In genomic region chr20:62900692-62901584, GRCh38 we compare ENCODE assay signal across 1 cellular context.
TF ChIP-seq lines count a peak whose summit lies in the region.

No MANE protein-coding gene starts in this region.

TF ChIP-seq in WTC11, 78 proteins besides CTCF, POLR2A, EP300 and RAD21 (continued from another document):
- no peak for TF ChIP-seq STAT6 (CRISPR knock-in tag; conservative IDR thresholded peaks at IDR 0.05; ENCODE audit: low read depth)
